9 cellular contexts compared by ENCODE assay signal in genomic region chr14:92652413-92653151, GRCh38.
DNase-seq lines count a peak whose midpoint lies in the region; TF ChIP-seq lines count a peak whose summit lies in the region.
"Had no signal": no experiment of that assay in that cellular context is flagged by ENCODE, and none has a peak within 500 bp of the region (broad histone marks: within the 10 kb centered on the region; RNA-seq: fewer than 3 reads in every experiment).

No MANE protein-coding gene starts in this region.

- no peak for TF ChIP-seq CTCF in liver (IDR thresholded peaks at IDR 0.05; ENCODE audit: low read depth, low read length, missing input control)
- TF ChIP-seq CTCF in suprapubic skin (IDR thresholded peaks at IDR 0.05) = no peak

- H3K27ac ChIP-seq in liver (ENCODE audit: low read depth in 1 of 2, low read length in 2 of 2) (peak overlapping the region; percentile 56 to 60), suprapubic skin (peak overlapping the region; percentile 56)
- H3K27ac ChIP-seq: hepatocyte had no signal

- H3K36me3 ChIP-seq in liver (ENCODE audit: control insufficient read depth in 4 of 4, insufficient read depth in 3 of 4, low read depth in 1 of 4, low read length in 3 of 4) = peaks cover 0 to 30% (median 4%) of the 10 kb centered on the region in 4 donors
- H3K36me3 ChIP-seq in suprapubic skin = peaks cover 21% of the 10 kb centered on the region

- H3K9me3 ChIP-seq in liver (ENCODE audit: control insufficient read depth in 4 of 4, low read length in 3 of 4) (no peaks in the 10 kb centered on the region), suprapubic skin (no peaks in the 10 kb centered on the region)

- no peaks in the 10 kb centered on the region for H3K27me3 Mint-ChIP-seq in activated T-helper 2 cell treated with anti-CD3 and anti-CD28 coated beads, Interferon-gamma antibody, Interleukin-2, Interleukin-4, amounts not matched to agents 10 μg/mL and 5 μg/mL and 100 μg/mL, durations not matched to agents 14 hours and 24 hours and 36 hours (ENCODE audit: low read depth)

- DNase-seq in activated CD4-positive, CD25-positive, alpha-beta regulatory T cell treated with anti-CD3 and anti-CD28 coated beads, Interleukin-2, amount 50 U/mL, for 72 hours = peak; percentile 54
- DNase-seq in activated CD4-positive, CD25-positive, alpha-beta regulatory T cell (lab: John Stamatoyannopoulos, UW) = no peak
- no peak for DNase-seq in activated T-helper 2 cell treated with anti-CD3 and anti-CD28 coated beads, Interferon-gamma antibody, Interleukin-2, Interleukin-4, amounts not matched to agents 10 μg/mL and 5 μg/mL and 100 μg/mL, durations not matched to agents 14 hours and 24 hours and 36 hours (ENCODE audit: low spot score)
- DNase-seq in suprapubic skin (ENCODE audit: low spot score in 2 of 2) = no peak
- DNase-seq in GM19238 (ENCODE audit: insufficient read length, low spot score) = no peak
- DNase-seq in NCI-H1092 treated with DMSO at 0.1 percent for 48 hours (lab: John Stamatoyannopoulos, UW) = no peak
- DNase-seq in NCI-H82 (lab: John Stamatoyannopoulos, UW) = no peak

- intact Hi-C loops in activated T-helper 2 cell treated with anti-CD3 and anti-CD28 coated beads, Interferon-gamma antibody, Interleukin-2, Interleukin-4, amounts not matched to agents 10 μg/mL and 5 μg/mL and 100 μg/mL, durations not matched to agents 14 hours and 24 hours and 36 hours (cut with micrococcal nuclease) = no loop called here

- H3K36me3 Mint-ChIP-seq in activated T-helper 2 cell treated with anti-CD3 and anti-CD28 coated beads, Interferon-gamma antibody, Interleukin-2, Interleukin-4, amounts not matched to agents 10 μg/mL and 5 μg/mL and 100 μg/mL, durations not matched to agents 14 hours and 24 hours and 36 hours (ENCODE audit: low read depth) = peaks cover 40% of the 10 kb centered on the region

- peak overlapping the region; percentile 91 for H3K4me3 Mint-ChIP-seq in activated T-helper 2 cell treated with anti-CD3 and anti-CD28 coated beads, Interferon-gamma antibody, Interleukin-2, Interleukin-4, amounts not matched to agents 10 μg/mL and 5 μg/mL and 100 μg/mL, durations not matched to agents 14 hours and 24 hours and 36 hours (ENCODE audit: low read depth)

- no peaks in the 10 kb centered on the region for H3K9me3 Mint-ChIP-seq in activated T-helper 2 cell treated with anti-CD3 and anti-CD28 coated beads, Interferon-gamma antibody, Interleukin-2, Interleukin-4, amounts not matched to agents 10 μg/mL and 5 μg/mL and 100 μg/mL, durations not matched to agents 14 hours and 24 hours and 36 hours

- WGBS in liver = 86% methylated on average over 26 of the region's 26 CpGs
- WGBS in suprapubic skin = 93% methylated on average over 19 of the region's 26 CpGs

- H3K27ac Mint-ChIP-seq in activated T-helper 2 cell treated with anti-CD3 and anti-CD28 coated beads, Interferon-gamma antibody, Interleukin-2, Interleukin-4, amounts not matched to agents 10 μg/mL and 5 μg/mL and 100 μg/mL, durations not matched to agents 14 hours and 24 hours and 36 hours = peak overlapping the region; percentile 95

- H3K4me3 ChIP-seq in liver (ENCODE audit: low read depth in 1 of 3, low read length in 3 of 3) = peak overlapping the region; percentile 1 to 49 (median 34)
- H3K4me3 ChIP-seq in suprapubic skin = peak overlapping the region; percentile 41
- H3K4me3 ChIP-seq: hepatocyte had no signal

- H3K9ac ChIP-seq in liver (ENCODE audit: low read depth in 1 of 2, low read length in 2 of 2) = peak overlapping the region in 1 of 2 donors; percentile 28

- TF ChIP-seq RAD21 in liver (IDR thresholded peaks at IDR 0.05) = no peak

- TF ChIP-seq EP300 in suprapubic skin (IDR thresholded peaks at IDR 0.05) = no peak

- H3K27me3 ChIP-seq in liver (ENCODE audit: control insufficient read depth in 4 of 4, insufficient read depth in 4 of 4, low read length in 3 of 4) = no peaks in the 10 kb centered on the region
- no peaks in the 10 kb centered on the region for H3K27me3 ChIP-seq in suprapubic skin
- H3K27me3 ChIP-seq: hepatocyte had no signal

- no peak for TF ChIP-seq POLR2A in suprapubic skin (IDR thresholded peaks at IDR 0.05)

- H3K4me1 ChIP-seq in liver (ENCODE audit: control insufficient read depth in 4 of 4, insufficient read depth in 4 of 4, low read length in 3 of 4) (no peaks in the 10 kb centered on the region), suprapubic skin (peaks cover 34% of the 10 kb centered on the region)

- peaks cover 70% of the 10 kb centered on the region for H3K4me1 Mint-ChIP-seq in activated T-helper 2 cell treated with anti-CD3 and anti-CD28 coated beads, Interferon-gamma antibody, Interleukin-2, Interleukin-4, amounts not matched to agents 10 μg/mL and 5 μg/mL and 100 μg/mL, durations not matched to agents 14 hours and 24 hours and 36 hours (ENCODE audit: low read depth)

TF ChIP-seq in liver, 16 proteins besides CTCF, POLR2A, EP300 and RAD21:
- TF ChIP-seq MAX (IDR thresholded peaks at IDR 0.05) (no peak), YY1 (IDR thresholded peaks at IDR 0.05) (no peak), ATF3 (IDR thresholded peaks at IDR 0.05) (no peak), REST (IDR thresholded peaks at IDR 0.05) (no peak), TAF1 (conservative IDR thresholded peaks at IDR 0.05) (no peak)
